ENCODE assay signal across 24 cellular contexts in genomic region chr7:80027616-80028173, GRCh38.
DNase-seq lines count a peak whose midpoint lies in the region; ATAC-seq and TF ChIP-seq lines count a peak whose summit lies in the region.
"Had no signal": no experiment of that assay in that cellular context is flagged by ENCODE, and none has a peak within 500 bp of the region (broad histone marks: within the 10 kb centered on the region; RNA-seq: fewer than 3 reads in every experiment).

No MANE protein-coding gene starts in this region.

- no peak for ATAC-seq in GM21447 (IDR thresholded peaks at IDR 0.05; ENCODE audit: unreplicated experiment)
- no peak for ATAC-seq in HG02798 (IDR thresholded peaks at IDR 0.05; ENCODE audit: poor library complexity, unreplicated experiment)
- ATAC-seq in GM21529 (IDR thresholded peaks at IDR 0.05; ENCODE audit: unreplicated experiment) = no peak
- ATAC-seq: activated CD4-positive, CD25-positive, alpha-beta regulatory T cell treated with anti-CD3 and anti-CD28 coated beads, Interleukin-2, amount 50 U/mL, for 24 hours; effector memory CD8-positive, alpha-beta T cell; stimulated activated effector memory CD8-positive, alpha-beta T cell treated with anti-CD3 and anti-CD28 coated beads, Interleukin-12 subunit alpha, Interleukin-12 subunit beta, amount 100 ng/mL, for 72 hours had no signal

- no peak for TF ChIP-seq CTCF in fibroblast of villous mesenchyme (IDR thresholded peaks at IDR 0.05; ENCODE audit: insufficient read depth, low read depth, low read length)

- H3K4me3 ChIP-seq in fibroblast of villous mesenchyme (ENCODE audit: low read depth, low read length) = no peak overlapping the region
- H3K4me3 ChIP-seq: colonic mucosa, GM23248, skin epidermis, suprapubic skin, uterus had no signal

- DNase-seq in DMS153 treated with DMSO at 0.1 percent for 48 hours (lab: John Stamatoyannopoulos, UW; ENCODE audit: unreplicated experiment) (peak; percentile 26), HT-29 (ENCODE audit: low spot score) (peak; percentile 21), NCI-H2171 treated with DMSO at 0.1 percent for 48 hours (lab: John Stamatoyannopoulos, UW) (peak; percentile 61), fibroblast of villous mesenchyme (ENCODE audit: low read depth) (peak; percentile 41)
- DNase-seq: activated T-cell treated with anti-CD3 and anti-CD28 coated beads, Interleukin-2, amount 50 U/mL, for 1 hour; CD4-positive, alpha-beta memory T cell; colonic mucosa; DMS53; effector memory CD8-positive, alpha-beta T cell; GM23248; Karpas-422; left cardiac atrium; mesendoderm; naive B cell; nucleus accumbens; stimulated activated CD4-positive, alpha-beta T cell treated with anti-CD3 and anti-CD28 coated beads, Interleukin-2, amount 100 ng/mL, for 24 hours; uterus had no signal
